6 cellular contexts compared by ENCODE assay signal in genomic region chr17:81577278-81578000, GRCh38.
A peak's percentile ranks its signal among the peaks of the same experiment; 100 is the strongest.
DNase-seq lines count a peak whose midpoint lies in the region; ATAC-seq and FAIRE-seq lines count a peak whose summit lies in the region.

No MANE protein-coding gene starts in this region.

- ATAC-seq in HG03565 (IDR thresholded peaks at IDR 0.05; ENCODE audit: unreplicated experiment) (no peak), HG03378 (IDR thresholded peaks at IDR 0.05; ENCODE audit: unreplicated experiment) (no peak)

- FAIRE-seq in A204.1 (lab: Jason Lieb, UNC), result peak; percentile 99

- DNase-seq in NOMO-1 treated with DMSO at 0.1 percent for 48 hours (lab: John Stamatoyannopoulos, UW; ENCODE audit: unreplicated experiment) (peak; percentile 89), glomerular visceral epithelial cell (ENCODE audit: extremely low spot score) (peak; percentile 46), NCI-H446 (lab: John Stamatoyannopoulos, UW) (no peak)

Comparison
In these comparisons a context has a peak if more than half of its experiments do, and no peak if none do; other contexts are left out.
1. DNase-seq: peak in NOMO-1 treated with DMSO at 0.1 percent for 48 hours (single experiment) and glomerular visceral epithelial cell (single experiment); none in NCI-H446 (0 of 2).